In genomic region chr2:88691339-88692183, GRCh38 we compare ENCODE assay signal across 1 cellular context.
A peak's percentile ranks its signal among the peaks of the same experiment; 100 is the strongest.
TF ChIP-seq lines count a peak whose summit lies in the region.

TSS of gene RPIA (plus strand) at chr2:88691673. CDS start at chr2:88691699, 26 bp downstream.

TF ChIP-seq in HepG2, 621 proteins besides CTCF, POLR2A, EP300 and RAD21 (continued from another document and continues in another):
- TF ChIP-seq BATF2 (CRISPR knock-in tag; IDR thresholded peaks at IDR 0.05) (peak; percentile 92; the same call in 1 of the 2 replicates), ZNF484 (CRISPR knock-in tag; IDR thresholded peaks at IDR 0.05; ENCODE audit: borderline replicate concordance, low read depth) (peak; percentile 92), TAF1 (CRISPR knock-in tag; IDR thresholded peaks at IDR 0.05) (peak; percentile 85), ZNF256 (CRISPR knock-in tag; conservative IDR thresholded peaks at IDR 0.05) (0 out of 2 replicates have a peak, but pooled peaks have one; percentile 2), FIP1L1 (IDR thresholded peaks at IDR 0.05; ENCODE audit: borderline replicate concordance, insufficient read depth, low read depth, low read length) (0 out of 2 replicates have a peak, but pooled peaks have one; percentile 57), MXD4 (CRISPR knock-in tag; IDR thresholded peaks at IDR 0.05) (peak; percentile 99), HOXA7 (CRISPR knock-in tag; IDR thresholded peaks at IDR 0.05) (peak; percentile 77; the same call in 1 of the 2 replicates), ATF7 (IDR thresholded peaks at IDR 0.05) (no peak; the same call in 1 of the 2 replicates), ATF7 (CRISPR knock-in tag; IDR thresholded peaks at IDR 0.05) (peak; percentile 74; the same call in 1 of the 2 replicates), ZNF280B (CRISPR knock-in tag; IDR thresholded peaks at IDR 0.05; ENCODE audit: borderline replicate concordance) (peak; percentile 93), ZNF296 (CRISPR knock-in tag; conservative IDR thresholded peaks at IDR 0.05) (0 out of 2 replicates have a peak, but pooled peaks have one; percentile 48), BHLHE40 (IDR thresholded peaks at IDR 0.05; ENCODE audit: low read length) (peak; percentile 79), FLYWCH1 (CRISPR knock-in tag; IDR thresholded peaks at IDR 0.05) (peak; percentile 96), ZNF703 (CRISPR knock-in tag; IDR thresholded peaks at IDR 0.05; ENCODE audit: borderline replicate concordance) (peak; percentile 98), ATAD3A (CRISPR knock-in tag; IDR thresholded peaks at IDR 0.05) (peak; percentile 85), ZNF773 (CRISPR knock-in tag; IDR thresholded peaks at IDR 0.05; ENCODE audit: borderline replicate concordance) (no peak; the same call in none of the 2 replicates), ZNF451 (CRISPR knock-in tag; IDR thresholded peaks at IDR 0.05) (peak; percentile 90), ZNF670 (CRISPR knock-in tag; IDR thresholded peaks at IDR 0.05; ENCODE audit: borderline replicate concordance) (peak; percentile 78; the same call in 1 of the 2 replicates), ZNF263 (CRISPR knock-in tag; IDR thresholded peaks at IDR 0.05) (peak; percentile 70; the same call in 1 of the 2 replicates), BCLAF1 (IDR thresholded peaks at IDR 0.05) (no peak), ZBTB8A (CRISPR knock-in tag; IDR thresholded peaks at IDR 0.05; ENCODE audit: borderline replicate concordance, low read depth) (no peak), ZNF501 (CRISPR knock-in tag; IDR thresholded peaks at IDR 0.05) (peak; percentile 94), ZNF615 (CRISPR knock-in tag; IDR thresholded peaks at IDR 0.05; ENCODE audit: borderline replicate concordance) (peak; percentile 57), ZNF644 (CRISPR knock-in tag; IDR thresholded peaks at IDR 0.05; ENCODE audit: low read depth) (no peak), NFIB (CRISPR knock-in tag; IDR thresholded peaks at IDR 0.05; ENCODE audit: borderline replicate concordance) (0 out of 2 replicates have a peak, but pooled peaks have one; percentile 68), ARID3A (IDR thresholded peaks at IDR 0.05; ENCODE audit: low read depth, low read length) (peak; percentile 64; the same call in 1 of the 2 replicates), HMGXB3 (CRISPR knock-in tag; IDR thresholded peaks at IDR 0.05; ENCODE audit: borderline replicate concordance) (peak; percentile 69; the same call in 1 of the 2 replicates), ZNF570 (CRISPR knock-in tag; IDR thresholded peaks at IDR 0.05; ENCODE audit: borderline replicate concordance) (peak; percentile 92; the same call in 1 of the 2 replicates), NFRKB (IDR thresholded peaks at IDR 0.05) (no peak), PRDM15 (CRISPR knock-in tag; IDR thresholded peaks at IDR 0.05) (no peak), ISL2 (CRISPR knock-in tag; IDR thresholded peaks at IDR 0.05) (no peak; the same call in 1 of the 2 replicates), ZNF362 (CRISPR knock-in tag; IDR thresholded peaks at IDR 0.05; ENCODE audit: borderline replicate concordance) (no peak), ZNF292 (CRISPR knock-in tag; IDR thresholded peaks at IDR 0.05; ENCODE audit: borderline replicate concordance, low read depth) (no peak), MXD3 (CRISPR knock-in tag; IDR thresholded peaks at IDR 0.05) (peak; percentile 98), ZNF841 (CRISPR knock-in tag; IDR thresholded peaks at IDR 0.05; ENCODE audit: borderline replicate concordance) (no peak; the same call in 1 of the 2 replicates), ZBTB21 (CRISPR knock-in tag; IDR thresholded peaks at IDR 0.05) (no peak), ZMYM2 (CRISPR knock-in tag; IDR thresholded peaks at IDR 0.05) (peak; percentile 83), CSRNP2 (CRISPR knock-in tag; conservative IDR thresholded peaks at IDR 0.05; ENCODE audit: low read depth) (0 out of 2 replicates have a peak, but pooled peaks have one; percentile 55), FOXO1 (CRISPR knock-in tag; IDR thresholded peaks at IDR 0.05) (no peak; the same call in 1 of the 2 replicates), REL (CRISPR knock-in tag; conservative IDR thresholded peaks at IDR 0.05) (peak; percentile 88; the same call in 1 of the 2 replicates)
